In the genomic region with DNA sequence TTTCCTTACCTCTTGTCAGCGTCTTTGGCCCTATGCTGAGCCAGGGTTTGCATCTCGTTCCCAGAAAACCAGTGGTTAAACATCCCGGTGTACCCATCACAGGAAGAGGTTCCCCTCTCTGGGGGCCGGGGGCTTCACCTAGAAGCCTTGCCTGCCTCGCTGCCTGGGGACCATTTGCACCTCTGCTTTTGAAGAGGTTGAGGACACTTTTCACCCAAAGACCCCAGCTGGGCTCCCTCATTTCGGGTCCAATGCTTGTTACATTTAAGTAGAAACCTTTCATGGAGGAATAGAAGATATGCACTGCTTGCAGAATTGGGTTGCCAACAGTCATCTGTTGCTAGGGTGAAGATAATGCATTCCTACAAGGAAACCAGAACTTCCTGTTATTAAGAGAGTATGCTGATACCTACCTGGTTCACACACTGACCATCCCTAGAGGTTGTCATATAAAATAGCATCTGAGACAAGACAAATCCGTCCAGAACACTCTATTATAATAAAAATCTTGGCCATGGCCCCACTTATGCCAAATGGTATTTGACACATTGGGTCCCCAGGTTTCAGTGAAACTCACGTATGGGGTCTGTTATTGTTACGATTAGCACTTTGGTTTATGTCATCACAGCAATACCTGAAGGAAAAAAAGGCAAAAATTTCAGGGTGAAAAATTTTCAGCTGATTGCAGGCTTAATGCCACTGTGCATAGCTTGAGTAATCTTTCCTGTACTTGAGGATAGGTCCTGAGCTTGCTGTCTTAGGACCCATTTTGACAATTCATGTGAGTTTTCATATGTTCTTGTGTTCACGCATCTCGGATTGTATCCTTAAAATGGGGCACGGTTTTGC, we compare ENCODE assay signal across 8 cellular contexts. TPM values are rescaled to one million over a fixed set of nuclear protein-coding genes. Genes with fewer than 3 reads are reported as not detected.
A peak's percentile ranks its signal among the peaks of the same experiment; 100 is the strongest.
DNase-seq lines count a peak whose midpoint lies in the region; ATAC-seq and TF ChIP-seq lines count a peak whose summit lies in the region.

No MANE protein-coding gene starts in this region.

- ATAC-seq in HG03108 (IDR thresholded peaks at IDR 0.05; ENCODE audit: unreplicated experiment) (no peak), gastrocnemius medialis (no peak)

- peaks cover 4% of the 10 kb centered on the region for H3K4me1 ChIP-seq in effector memory CD4-positive, alpha-beta T cell (ENCODE audit: control insufficient read depth, insufficient read depth, low read length, poor library complexity, severe bottlenecking)
- H3K4me1 ChIP-seq in neuronal stem cell (ENCODE audit: control insufficient read depth in 2 of 2, insufficient read depth in 1 of 2, low read depth in 1 of 2, low read length in 2 of 2): peaks cover 0 to 1% of the 10 kb centered on the region in 2 donors
- no peaks in the 10 kb centered on the region for H3K4me1 ChIP-seq in gastrocnemius medialis

- no peaks in the 10 kb centered on the region for H3K79me1 ChIP-seq in neuronal stem cell (ENCODE audit: low read depth, low read length)

- H3K18ac ChIP-seq in neuronal stem cell (ENCODE audit: low read length): no peak overlapping the region

- H3K4ac ChIP-seq in neuronal stem cell (ENCODE audit: low read length): no peak overlapping the region

- peak overlapping the region; percentile 44 for H3K27ac ChIP-seq in effector memory CD4-positive, alpha-beta T cell (ENCODE audit: insufficient read depth, low read length, poor library complexity, severe bottlenecking)
- no peak overlapping the region for H3K27ac ChIP-seq in neuronal stem cell (replicated peaks; ENCODE audit: low read length)
- no peak overlapping the region for H3K27ac ChIP-seq in gastrocnemius medialis

- no peak overlapping the region for H3K23ac ChIP-seq in neuronal stem cell (ENCODE audit: low read depth, low read length, poor library complexity)

- H2AFZ ChIP-seq in neuronal stem cell (ENCODE audit: low read length): peak overlapping the region; percentile 98

- DNase-seq in DMS153 treated with DMSO at 0.1 percent for 48 hours (lab: John Stamatoyannopoulos, UW; ENCODE audit: unreplicated experiment): peak; percentile 7
- DNase-seq in NCI-H69 (lab: John Stamatoyannopoulos, UW): peak; percentile 6
- DNase-seq in effector memory CD4-positive, alpha-beta T cell: no peak
- no peak for DNase-seq in neuronal stem cell (ENCODE audit: low spot score)
- DNase-seq in gastrocnemius medialis: no peak
- no peak for DNase-seq in NCI-H345 treated with DMSO at 0.1 percent for 48 hours (lab: John Stamatoyannopoulos, UW; ENCODE audit: unreplicated experiment)
- no peak for DNase-seq in NCI-H1092 (lab: John Stamatoyannopoulos, UW)

- no peak overlapping the region for H2BK120ac ChIP-seq in neuronal stem cell (ENCODE audit: low read depth, low read length)

- H3K4me2 ChIP-seq in neuronal stem cell (ENCODE audit: insufficient read depth, low read length, poor library complexity, severe bottlenecking): peak overlapping the region; percentile 77

- H3K14ac ChIP-seq in neuronal stem cell (ENCODE audit: low read length): no peak overlapping the region

- no peaks in the 10 kb centered on the region for H3K27me3 ChIP-seq in effector memory CD4-positive, alpha-beta T cell (replicated peaks; ENCODE audit: control insufficient read depth, insufficient read depth, low read length, poor library complexity, severe bottlenecking)
- H3K27me3 ChIP-seq in neuronal stem cell (ENCODE audit: control insufficient read depth in 3 of 3, insufficient read depth in 3 of 3, low read depth in 1 of 3, low read length in 3 of 3): peaks cover 0 to 41% (median 11%) of the 10 kb centered on the region in 3 experiments
- peaks cover 12 to 23% (median 17%) of the 10 kb centered on the region in 3 donors for H3K27me3 ChIP-seq in gastrocnemius medialis

- peak overlapping the region; percentile 60 for H3K9ac ChIP-seq in neuronal stem cell (ENCODE audit: low read depth, low read length, poor library complexity)

- H3K9me3 ChIP-seq in effector memory CD4-positive, alpha-beta T cell (ENCODE audit: control insufficient read depth, low read length): no peaks in the 10 kb centered on the region
- no peaks in the 10 kb centered on the region for H3K9me3 ChIP-seq in neuronal stem cell (replicated peaks in 1 of 2; ENCODE audit: control insufficient read depth in 2 of 2, insufficient read depth in 1 of 2, low read depth in 1 of 2, low read length in 2 of 2)
- H3K9me3 ChIP-seq in gastrocnemius medialis: no peaks in the 10 kb centered on the region

- H2BK15ac ChIP-seq in neuronal stem cell (ENCODE audit: low read length): no peak overlapping the region

- no peak overlapping the region for H2AK5ac ChIP-seq in neuronal stem cell (ENCODE audit: low read depth, low read length)

- TF ChIP-seq CTCF in gastrocnemius medialis (IDR thresholded peaks at IDR 0.05 in 4 of 5, conservative IDR thresholded peaks at IDR 0.05 in 1 of 5): no peak

- in situ Hi-C loops in gastrocnemius medialis (cut with MboI; ENCODE audit: low sequenced_read_pairs in 4 of 4): no loop called here

- peak overlapping the region; percentile 93 for H2BK5ac ChIP-seq in neuronal stem cell (ENCODE audit: low read length)

- WGBS in neuronal stem cell (ENCODE audit: extremely low coverage in 2 of 2, insufficient read length in 2 of 2, insufficient replicate concordance in 1 of 2), 2 donors: no CpG with 5 or more reads among the region's 12 CpGs

- H3K36me3 ChIP-seq in effector memory CD4-positive, alpha-beta T cell (ENCODE audit: control insufficient read depth, insufficient read depth, low read length): no peaks in the 10 kb centered on the region
- H3K36me3 ChIP-seq in neuronal stem cell (replicated peaks in 1 of 2; ENCODE audit: control insufficient read depth in 2 of 2, insufficient read depth in 2 of 2, low read length in 2 of 2) (no peaks in the 10 kb centered on the region), gastrocnemius medialis (no peaks in the 10 kb centered on the region)

- no peak overlapping the region for H4K91ac ChIP-seq in neuronal stem cell (ENCODE audit: low read depth, low read length, poor library complexity)

- no peak for TF ChIP-seq POLR2A in gastrocnemius medialis (IDR thresholded peaks at IDR 0.05)

- no peak overlapping the region for H2BK12ac ChIP-seq in neuronal stem cell (ENCODE audit: low read length)

- intact Hi-C loops in gastrocnemius medialis (cut with DNase I; ENCODE audit: low total_unique reads): no loop called here

- H4K8ac ChIP-seq in neuronal stem cell (ENCODE audit: low read depth, low read length): no peak overlapping the region

- H3K4me3 ChIP-seq in effector memory CD4-positive, alpha-beta T cell (ENCODE audit: insufficient read depth, low read depth, low read length, poor library complexity, severe bottlenecking): peak overlapping the region; percentile 68
- H3K4me3 ChIP-seq in neuronal stem cell (ENCODE audit: low read length in 2 of 2): peak overlapping the region in 1 of 2 donors; percentile 48
- H3K4me3 ChIP-seq in gastrocnemius medialis: peak overlapping the region in 1 of 4 donors; percentile 43

RNA-seq across cellular contexts. Expression of gene ZNF365, which starts 0.9 kb away (rescaled TPM):
- polyA plus RNA-seq in neuronal stem cell (2013, experiment 1 of 2): 0.11 TPM
- polyA plus RNA-seq in neuronal stem cell (2013, experiment 2 of 2): 0.17 TPM
- total RNA-seq in gastrocnemius medialis: not detected

Comparison
In these comparisons a context has a peak if more than half of its experiments do, and no peak if none do; other contexts are left out.
1. DNase-seq: peak in DMS153 treated with DMSO at 0.1 percent for 48 hours (single experiment) and NCI-H69 (single experiment); none in effector memory CD4-positive, alpha-beta T cell (0 of 3), neuronal stem cell (single experiment), gastrocnemius medialis (0 of 2), NCI-H345 treated with DMSO at 0.1 percent for 48 hours (single experiment) and NCI-H1092 (single experiment).